In the genomic region with DNA sequence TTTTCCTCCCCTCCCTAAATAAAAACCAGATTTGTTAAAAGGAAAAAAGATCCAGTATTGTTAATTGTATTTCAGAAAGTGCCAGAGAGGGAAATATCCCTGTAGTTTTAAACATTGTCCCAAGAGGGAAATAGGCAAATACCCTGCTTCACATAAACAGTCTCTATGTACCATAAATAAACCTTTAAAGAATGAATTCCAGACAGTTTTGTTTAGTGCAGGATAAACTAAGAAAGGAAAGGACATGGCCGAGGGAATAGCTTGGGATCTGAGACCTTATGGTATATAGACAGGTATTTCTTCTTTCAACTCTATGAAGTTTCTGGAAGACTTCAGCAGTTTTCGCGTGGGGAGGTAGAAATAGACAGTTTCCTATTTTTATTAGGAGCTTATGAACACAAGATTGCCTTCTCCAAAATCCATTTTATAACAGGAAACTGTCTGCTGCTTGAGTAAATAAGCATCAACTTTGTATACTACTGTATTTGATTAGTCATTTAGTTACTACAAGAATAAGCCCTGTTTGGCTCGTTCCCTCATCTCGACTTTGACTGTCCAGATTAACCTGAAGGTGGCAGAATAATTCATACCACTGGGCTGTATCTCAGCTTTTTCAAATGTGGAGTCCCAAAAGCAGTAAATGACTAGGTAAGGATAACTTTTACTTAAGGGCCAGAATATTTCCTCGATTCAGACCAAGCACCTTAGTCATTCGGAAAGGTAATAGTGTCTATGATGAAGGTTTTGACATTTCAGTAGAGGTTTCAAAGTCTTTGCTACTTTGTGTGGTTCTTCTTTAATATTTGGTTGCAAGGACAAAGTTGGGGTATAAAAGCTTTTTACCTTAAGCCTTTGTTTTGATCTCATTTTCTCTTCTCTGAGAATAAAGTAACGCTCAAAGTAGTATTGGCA, we compare ENCODE assay signal across 8 cellular contexts.
DNase-seq lines count a peak whose midpoint lies in the region; ATAC-seq, FAIRE-seq and TF ChIP-seq lines count a peak whose summit lies in the region.

No MANE protein-coding gene starts in this region.

- TF ChIP-seq CTCF in AG04449 (IDR thresholded peaks at IDR 0.05; ENCODE audit: insufficient read depth, low read length, missing control alignments), result peak; percentile 25
- TF ChIP-seq CTCF in H9 (conservative IDR thresholded peaks at IDR 0.05), result peak; percentile 32; the same call in 2 of the 3 replicates
- TF ChIP-seq CTCF in K562 (IDR thresholded peaks at IDR 0.05 in 2 of 3, conservative IDR thresholded peaks at IDR 0.05 in 1 of 3; ENCODE audit: insufficient read depth in 2 of 3, low read depth in 1 of 3, low read length in 3 of 3), result peak; percentile 47 to 76 (median 60); a peak in 5 of 6 replicates
- TF ChIP-seq CTCF in testis (IDR thresholded peaks at IDR 0.05), result peak in 1 of 3 experiments; percentile 24

- no peak overlapping the region for H3K27ac ChIP-seq in H9 (ENCODE audit: insufficient read length, low read depth, low read length)
- H3K27ac ChIP-seq in K562 (ENCODE audit: extremely low read depth, low read depth, low read length), result peak overlapping the region; percentile 60
- H3K27ac ChIP-seq in layer of hippocampus (ENCODE audit: low read depth, low read length), result peak overlapping the region; percentile 49
- H3K27ac ChIP-seq in testis, result no peak overlapping the region

- H4K8ac ChIP-seq in H9 (replicated peaks; ENCODE audit: insufficient read length, low read depth, low read length), result no peak overlapping the region

- ATAC-seq in K562, result peak; percentile 87

- H2BK12ac ChIP-seq in H9 (ENCODE audit: insufficient read length, low read depth, low read length), result no peak overlapping the region

- peaks cover 8 to 9% of the 10 kb centered on the region in 2 experiments for H3K9me3 Mint-ChIP-seq in H9

- no peak overlapping the region for H3K27ac Mint-ChIP-seq in H9

- intact Hi-C loops in K562 (cut with micrococcal nuclease), result loop anchor here (1.0 to 5.0 kb wide), 5 partner anchors 70 to 213 kb away; no protein-coding TSS in a partner anchor
- intact Hi-C loops in testis (cut with DNase I; ENCODE audit: low total_unique reads), result loop anchor here (10.0 kb wide), 1 partner anchor 207 kb away; the partner anchor contains the start of gene DHRS3

- H3K9me1 ChIP-seq in K562 (ENCODE audit: control insufficient read depth, insufficient read depth, low read length), result no peaks in the 10 kb centered on the region

- peak; percentile 83 to 89 for TF ChIP-seq RAD21 in K562 (CRISPR knock-in tag; conservative IDR thresholded peaks at IDR 0.05 in 1 of 2, IDR thresholded peaks at IDR 0.05 in 1 of 2)

- peaks cover 5 to 11% of the 10 kb centered on the region in 2 experiments; a peak in 3 of 4 replicates for H3K4me1 Mint-ChIP-seq in H9

- no peak overlapping the region for H2BK120ac ChIP-seq in H9 (ENCODE audit: low read depth, low read length, poor library complexity, severe bottlenecking)

- CTCF ChIA-PET in AG04449 (lab: Yijun Ruan, JAX) (interaction anchor here (0.7 to 5.0 kb wide), 31 partner anchors 10 to 252 kb away, joined by 3 to 71 read pairs (median 4); partner anchors contain the start of gene DHRS3), K562 (lab: Yijun Ruan, JAX; ENCODE audit: low intra/inter-chr PET ratio) (interaction anchor here (0.5 to 2.0 kb wide), 2 partner anchors 35 to 213 kb away, joined by 8 to 30 read pairs; no protein-coding TSS in a partner anchor)

- H3K4me3 ChIP-seq in AG04449 (ENCODE audit: low read depth, low read length), result no peak overlapping the region
- no peak overlapping the region for H3K4me3 ChIP-seq in K562
- no peak overlapping the region for H3K4me3 ChIP-seq in testis

- H3K36me3 Mint-ChIP-seq in H9 (ENCODE audit: insufficient read depth in 1 of 3, low read depth in 3 of 3), result peaks cover 11 to 39% (median 34%) of the 10 kb centered on the region in 3 experiments; a peak in 6 of 7 replicates

- H3K9me3 ChIP-seq in H9 (ENCODE audit: control insufficient read depth, low read depth, low read length) (no peaks in the 10 kb centered on the region), K562 (replicated peaks; ENCODE audit: control insufficient read depth, insufficient read depth, low read depth, low read length) (peaks cover 14% of the 10 kb centered on the region), testis (no peaks in the 10 kb centered on the region)

- H4K91ac ChIP-seq in H9 (ENCODE audit: insufficient read length, low read depth, low read length), result no peak overlapping the region

- no peak overlapping the region for H3T11ph ChIP-seq in H9 (ENCODE audit: low read length)

- no peak overlapping the region for H3K4me3 Mint-ChIP-seq in H9

- TF ChIP-seq POLR2A in K562 (conservative IDR thresholded peaks at IDR 0.05) (no peak), testis (IDR thresholded peaks at IDR 0.05) (no peak)

- in situ Hi-C loops in K562 (cut with MboI), result loop anchor here (5.0 kb wide), 1 partner anchor 210 kb away; the partner anchor contains the start of gene DHRS3

- H3K27me3 ChIP-seq in H9 (ENCODE audit: insufficient read depth, low read length) (no peaks in the 10 kb centered on the region), K562 (ENCODE audit: control insufficient read depth in 2 of 2, insufficient read depth in 2 of 2, low read length in 2 of 2) (no peaks in the 10 kb centered on the region), layer of hippocampus (ENCODE audit: control insufficient read depth, insufficient read depth, low read length) (no peaks in the 10 kb centered on the region), testis (no peaks in the 10 kb centered on the region)

- peaks cover 66% of the 10 kb centered on the region for H3K36me3 ChIP-seq in K562 (ENCODE audit: control insufficient read depth, insufficient read depth, low read length)
- no peaks in the 10 kb centered on the region for H3K36me3 ChIP-seq in testis (ENCODE audit: low read depth, missing control alignments)

- no CpG with 5 or more reads among the region's 8 CpGs for WGBS in H9 (ENCODE audit: extremely low coverage, insufficient read length, low lambda C conversion rate)
- 32% methylated on average over 8 of the region's 8 CpGs for WGBS in K562 (ENCODE audit: insufficient coverage, low coverage, missing lambda C conversion rate)
- 72 to 75% methylated on average over 8 of the region's 8 CpGs for WGBS in testis, 2 donors

- H4K20me1 ChIP-seq in H9 (ENCODE audit: control insufficient read depth, insufficient read depth, insufficient read length), result no peaks in the 10 kb centered on the region
- no peaks in the 10 kb centered on the region for H4K20me1 ChIP-seq in K562 (replicated peaks; ENCODE audit: control insufficient read depth, insufficient read depth, low read length)

- H4K5ac ChIP-seq in H9 (ENCODE audit: insufficient read length, low read depth, low read length), result no peak overlapping the region

- no peak overlapping the region for H3K23ac ChIP-seq in H9 (ENCODE audit: insufficient read length, low read depth, low read length)

- no peaks in the 10 kb centered on the region for H3K23me2 ChIP-seq in H9 (ENCODE audit: insufficient read length, low read depth, low read length, poor library complexity, severe bottlenecking)

- H3K14ac ChIP-seq in H9 (ENCODE audit: insufficient read depth, low read length), result no peak overlapping the region

- H3K18ac ChIP-seq in H9 (ENCODE audit: insufficient read length, low read depth, low read length), result no peak overlapping the region

- H3K27me3 Mint-ChIP-seq in H9 (ENCODE audit: low read depth), result no peaks in the 10 kb centered on the region

- BruUV-seq in K562 (replicated peaks; lab: Mats Ljungman, UMichigan), result no TSS peak

- no peak overlapping the region for H3K4ac ChIP-seq in H9 (ENCODE audit: low read depth, low read length)

- no peaks in the 10 kb centered on the region for H3K79me2 ChIP-seq in H9 (ENCODE audit: insufficient read depth, low read length)
- H3K79me2 ChIP-seq in K562 (ENCODE audit: control insufficient read depth, insufficient read depth, low read length), result no peaks in the 10 kb centered on the region

- H3K79me1 ChIP-seq in H9 (ENCODE audit: insufficient read depth, low read depth, low read length, poor library complexity, severe bottlenecking), result no peaks in the 10 kb centered on the region

- no peak overlapping the region for H2BK5ac ChIP-seq in H9 (ENCODE audit: insufficient read length, low read length)

- POLR2A ChIA-PET in AG04449 (lab: Yijun Ruan, JAX), result interaction anchor here (0.5 kb wide), 1 partner anchor 207 kb away, joined by 4 read pairs; no protein-coding TSS in a partner anchor
- POLR2A ChIA-PET in K562 (lab: Yijun Ruan, JAX), result interaction anchor here (0.6 to 2.0 kb wide), 11 partner anchors 8 to 213 kb away, joined by 3 to 9 read pairs (median 4); no protein-coding TSS in a partner anchor

- H3K4me2 ChIP-seq in H9 (ENCODE audit: insufficient read depth, insufficient read length, low read length) (no peak overlapping the region), K562 (ENCODE audit: insufficient read depth, low read length) (no peak overlapping the region)

- H2AK5ac ChIP-seq in H9 (ENCODE audit: insufficient read length, low read length), result no peak overlapping the region

- FAIRE-seq in K562 (lab: Jason Lieb, UNC), result peak; percentile 57

- DNase-seq in AG04449 (ENCODE audit: low read depth, low spot score) (no peak), H9 (no peak), K562 (ENCODE audit: extremely low read depth in 1 of 4, low spot score in 3 of 4) (peak; percentile 39 to 81 (median 60)), testis (peak; percentile 34), UCSD-AML1 (lab: John Stamatoyannopoulos, UW; ENCODE audit: unreplicated experiment) (no peak), mesenteric fat pad (ENCODE audit: low spot score) (no peak), 8988T (no peak)

- H2AFZ ChIP-seq in H9 (ENCODE audit: low read length) (no peak overlapping the region), K562 (ENCODE audit: low read depth, low read length) (peak overlapping the region; percentile 52)

- no peak overlapping the region for H2BK20ac ChIP-seq in H9 (ENCODE audit: low read depth, low read length, poor library complexity, severe bottlenecking)

- TF ChIP-seq EP300 in K562 (IDR thresholded peaks at IDR 0.05; ENCODE audit: low read length), result no peak; the same call in 1 of the 2 replicates

- H3K4me1 ChIP-seq in H9 (ENCODE audit: insufficient read depth, low read length) (no peaks in the 10 kb centered on the region), K562 (replicated peaks in 1 of 2; ENCODE audit: control insufficient read depth in 2 of 2, insufficient read depth in 2 of 2, low read length in 2 of 2) (peaks cover 11 to 33% of the 10 kb centered on the region in 2 experiments; a peak in 4 of 5 replicates), testis (peaks cover 15% of the 10 kb centered on the region)

- no peak overlapping the region for H2BK15ac ChIP-seq in H9 (ENCODE audit: low read depth, low read length)

- H3K56ac ChIP-seq in H9 (ENCODE audit: insufficient read length, low read depth, low read length), result no peak overlapping the region

- no peak overlapping the region for H3K9ac ChIP-seq in H9 (ENCODE audit: extremely low read depth, insufficient read length, low read length)
- H3K9ac ChIP-seq in K562 (ENCODE audit: insufficient read depth in 1 of 2, low read depth in 2 of 2, low read length in 2 of 2), result peak overlapping the region in 1 of 2 experiments; percentile 22; a peak in 1 of 4 replicates

TF ChIP-seq in K562, 482 proteins besides CTCF, POLR2A, EP300 and RAD21 (continues in another document):
- TF ChIP-seq MAFG (tag; conservative IDR thresholded peaks at IDR 0.05), result peak; percentile 36; the same call in 1 of the 2 replicates

Comparison
In these comparisons a context has a peak if more than half of its experiments do, and no peak if none do; other contexts are left out.
1. DNase-seq: peak in K562 (4 of 4) and testis (single experiment); none in AG04449 (single experiment), H9 (single experiment), UCSD-AML1 (single experiment), mesenteric fat pad (single experiment) and 8988T (single experiment).
2. H3K27ac ChIP-seq: peak in K562 (single experiment) and layer of hippocampus (single experiment); none in H9 (single experiment) and testis (0 of 2).